ENCODE assay signal across 10 cellular contexts in the genomic region with DNA sequence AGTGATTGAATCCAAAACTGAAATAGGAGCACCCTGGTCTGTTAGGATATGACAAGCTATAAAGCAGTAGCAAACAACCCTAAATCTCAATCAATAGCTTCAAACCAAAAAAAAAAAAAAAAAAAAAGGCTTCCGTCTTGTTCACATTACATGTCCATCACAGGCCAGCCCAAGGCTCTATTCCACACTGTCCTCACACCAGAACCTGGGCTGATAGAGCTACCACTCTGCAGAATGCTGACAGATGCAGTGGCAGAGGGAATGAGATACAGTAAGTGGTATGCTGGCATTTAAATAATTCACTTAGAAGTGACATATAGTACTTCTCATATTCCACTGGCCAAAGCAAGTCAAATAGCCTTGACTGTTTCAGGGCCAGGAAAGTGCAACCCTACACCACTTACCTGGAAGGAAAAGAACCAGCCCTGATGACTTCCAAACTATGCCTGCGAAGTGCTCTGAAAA. TPM values are rescaled to one million over a fixed set of nuclear protein-coding genes. Genes with fewer than 3 reads are reported as not detected.
DNase-seq lines count a peak whose midpoint lies in the region; ATAC-seq and TF ChIP-seq lines count a peak whose summit lies in the region.
"Had no signal": no experiment of that assay in that cellular context is flagged by ENCODE, and none has a peak within 500 bp of the region (broad histone marks: within the 10 kb centered on the region; RNA-seq: fewer than 3 reads in every experiment).

No MANE protein-coding gene starts in this region.

- peak overlapping the region; percentile 95 for H3K27ac Mint-ChIP-seq in activated CD4-positive, alpha-beta T cell treated with anti-CD3 and anti-CD28 coated beads, Interleukin-2, amount 10 ng/mL, durations not matched to agents 24 days and 14 days
- H3K27ac Mint-ChIP-seq in activated naive CD8-positive, alpha-beta T cell = peak overlapping the region; percentile 93

- intact Hi-C loops in activated CD4-positive, alpha-beta T cell treated with anti-CD3 and anti-CD28 coated beads, Interleukin-2, amount 10 ng/mL, durations not matched to agents 24 days and 14 days (cut with micrococcal nuclease) = loop anchor here (1.0 to 10.0 kb wide), 11 partner anchors 41 to 1655 kb away; a partner anchor contains a TSS

- H3K27me3 Mint-ChIP-seq in activated CD4-positive, alpha-beta T cell treated with anti-CD3 and anti-CD28 coated beads, Interleukin-2, amount 10 ng/mL, durations not matched to agents 24 days and 14 days = no peaks in the 10 kb centered on the region
- H3K27me3 Mint-ChIP-seq in activated naive CD8-positive, alpha-beta T cell = no peaks in the 10 kb centered on the region

- ATAC-seq in HG03064 (IDR thresholded peaks at IDR 0.05; ENCODE audit: low read depth, unreplicated experiment) (peak; percentile 17), HG03039 (IDR thresholded peaks at IDR 0.05; ENCODE audit: unreplicated experiment) (no peak), GM19035 (IDR thresholded peaks at IDR 0.05; ENCODE audit: unreplicated experiment) (no peak)

- POLR2A ChIA-PET in HEK293T (lab: Yijun Ruan, JAX) = no interaction called here

- peak overlapping the region; percentile 72 for H3K4me3 Mint-ChIP-seq in activated CD4-positive, alpha-beta T cell treated with anti-CD3 and anti-CD28 coated beads, Interleukin-2, amount 10 ng/mL, durations not matched to agents 24 days and 14 days
- peak overlapping the region; percentile 74 for H3K4me3 Mint-ChIP-seq in activated naive CD8-positive, alpha-beta T cell

- CTCF ChIA-PET in HEK293T (lab: Yijun Ruan, JAX) = interaction anchor here (0.5 to 0.6 kb wide), 2 partner anchors 78 to 1049 kb away, joined by 3 read pairs; no protein-coding TSS in a partner anchor

- no peak for DNase-seq in activated CD4-positive, alpha-beta T cell treated with anti-CD3 and anti-CD28 coated beads, Interleukin-2, amount 10 ng/mL, durations not matched to agents 24 days and 14 days
- DNase-seq in activated CD4-positive, alpha-beta T cell treated with anti-CD3 and anti-CD28 coated beads for 48 hours = no peak
- DNase-seq in stimulated activated CD8-positive, alpha-beta memory T cell treated with anti-CD3 and anti-CD28 coated beads, Interleukin-4, amount 100 ng/mL, for 48 hours = peak; percentile 34
- no peak for DNase-seq in HEK293T (ENCODE audit: extremely low spot score)
- DNase-seq: brain microvascular endothelial cell, ovary had no signal

- peaks cover 65% of the 10 kb centered on the region for H3K4me1 Mint-ChIP-seq in activated CD4-positive, alpha-beta T cell treated with anti-CD3 and anti-CD28 coated beads, Interleukin-2, amount 10 ng/mL, durations not matched to agents 24 days and 14 days
- H3K4me1 Mint-ChIP-seq in activated naive CD8-positive, alpha-beta T cell (ENCODE audit: low read depth) = peaks cover 78% of the 10 kb centered on the region

- H3K9me3 Mint-ChIP-seq in activated CD4-positive, alpha-beta T cell treated with anti-CD3 and anti-CD28 coated beads, Interleukin-2, amount 10 ng/mL, durations not matched to agents 24 days and 14 days = peaks cover 10% of the 10 kb centered on the region
- no peaks in the 10 kb centered on the region for H3K9me3 Mint-ChIP-seq in activated naive CD8-positive, alpha-beta T cell (ENCODE audit: low read depth)

- peaks cover 57% of the 10 kb centered on the region for H3K36me3 Mint-ChIP-seq in activated CD4-positive, alpha-beta T cell treated with anti-CD3 and anti-CD28 coated beads, Interleukin-2, amount 10 ng/mL, durations not matched to agents 24 days and 14 days (ENCODE audit: low read depth)
- H3K36me3 Mint-ChIP-seq in activated naive CD8-positive, alpha-beta T cell = peaks cover 13% of the 10 kb centered on the region

TF ChIP-seq in HEK293T, 16 proteins besides CTCF, POLR2A, EP300 and RAD21:
- TF ChIP-seq ARNT (IDR thresholded peaks at IDR 0.05) (no peak), NFRKB (IDR thresholded peaks at IDR 0.05) (no peak), FOXK2 (IDR thresholded peaks at IDR 0.05) (no peak), TARDBP (IDR thresholded peaks at IDR 0.05) (no peak), ELF4 (IDR thresholded peaks at IDR 0.05) (no peak), SP1 (IDR thresholded peaks at IDR 0.05) (no peak), HDGF (IDR thresholded peaks at IDR 0.05; ENCODE audit: borderline replicate concordance) (no peak), ZNF384 (IDR thresholded peaks at IDR 0.05) (no peak), SUZ12 (IDR thresholded peaks at IDR 0.05) (no peak), CTBP1 (IDR thresholded peaks at IDR 0.05; ENCODE audit: borderline replicate concordance) (no peak), FOXA1 (IDR thresholded peaks at IDR 0.05) (no peak), L3MBTL2 (conservative IDR thresholded peaks at IDR 0.05) (no peak), LEF1 (IDR thresholded peaks at IDR 0.05; ENCODE audit: borderline replicate concordance) (no peak), FOXM1 (IDR thresholded peaks at IDR 0.05; ENCODE audit: borderline replicate concordance) (no peak), BHLHE40 (IDR thresholded peaks at IDR 0.05; ENCODE audit: borderline replicate concordance) (no peak)
- TF ChIP-seq, protein P1, sequence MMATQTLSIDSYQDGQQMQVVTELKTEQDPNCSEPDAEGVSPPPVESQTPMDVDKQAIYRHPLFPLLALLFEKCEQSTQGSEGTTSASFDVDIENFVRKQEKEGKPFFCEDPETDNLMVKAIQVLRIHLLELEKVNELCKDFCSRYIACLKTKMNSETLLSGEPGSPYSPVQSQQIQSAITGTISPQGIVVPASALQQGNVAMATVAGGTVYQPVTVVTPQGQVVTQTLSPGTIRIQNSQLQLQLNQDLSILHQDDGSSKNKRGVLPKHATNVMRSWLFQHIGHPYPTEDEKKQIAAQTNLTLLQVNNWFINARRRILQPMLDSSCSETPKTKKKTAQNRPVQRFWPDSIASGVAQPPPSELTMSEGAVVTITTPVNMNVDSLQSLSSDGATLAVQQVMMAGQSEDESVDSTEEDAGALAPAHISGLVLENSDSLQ (IDR thresholded peaks at IDR 0.05) = no peak

RNA-seq across cellular contexts. Expression of a gene that starts 5.8 kb away (rescaled TPM):
- 111 and 114 TPM in 2 replicates for total RNA-seq in activated CD4-positive, alpha-beta T cell treated with anti-CD3 and anti-CD28 coated beads, Interleukin-2, amount 10 ng/mL, durations not matched to agents 24 days and 14 days
